In genomic region chr2:197915548-197916265, GRCh38 we compare ENCODE assay signal across 15 cellular contexts.
DNase-seq lines count a peak whose midpoint lies in the region; ATAC-seq, FAIRE-seq and TF ChIP-seq lines count a peak whose summit lies in the region.
"Had no signal": no experiment of that assay in that cellular context is flagged by ENCODE, and none has a peak within 500 bp of the region (broad histone marks: within the 10 kb centered on the region; RNA-seq: fewer than 3 reads in every experiment).

No MANE protein-coding gene starts in this region.

- H3K27me3 ChIP-seq in bronchial epithelial cell (ENCODE audit: control insufficient read depth, insufficient read depth, low read length) (no peaks in the 10 kb centered on the region), left lung (no peaks in the 10 kb centered on the region)
- H3K27me3 ChIP-seq: gastrocnemius medialis, SJCRH30 had no signal

- no peak for FAIRE-seq in bronchial epithelial cell (lab: Jason Lieb, UNC)

- H3K27ac ChIP-seq in left lung: peak overlapping the region in 1 of 2 donors; percentile 54
- H3K27ac ChIP-seq: SJCRH30 had no signal

- peaks cover 0 to 9% of the 10 kb centered on the region in 2 donors for H3K4me1 ChIP-seq in left lung

- H3K4me3 ChIP-seq in AG10803 (ENCODE audit: low read length) (no peak overlapping the region), bronchial epithelial cell (ENCODE audit: low read depth, low read length) (no peak overlapping the region), left lung (no peak overlapping the region)
- H3K4me3 ChIP-seq: gastrocnemius medialis, SJCRH30 had no signal

- intact Hi-C loops in left lung (cut with DNase I): no loop called here

- DNase-seq in AG10803 (ENCODE audit: low read depth) (peak; percentile 93), LHCN-M2 (ENCODE audit: low read depth) (peak; percentile 56), bronchial epithelial cell (ENCODE audit: low read depth) (peak; percentile 20), left lung (no peak), iPS-NIHi7 (ENCODE audit: extremely low spot score) (no peak)
- no peak for DNase-seq in stimulated activated CD4-positive, alpha-beta T cell treated with anti-CD3 and anti-CD28 coated beads, Interleukin-2, amount 100 ng/mL, for 24 hours
- DNase-seq: activated CD4-positive, CD25-positive, alpha-beta regulatory T cell treated with anti-CD3 and anti-CD28 coated beads, Interleukin-2, amount 50 U/mL, for 72 hours; caudate nucleus; gastrocnemius medialis; NCI-H1092; NCI-H526; occipital lobe; SJCRH30 had no signal

- H3K36me3 ChIP-seq in bronchial epithelial cell (ENCODE audit: control insufficient read depth, insufficient read depth, low read length): no peaks in the 10 kb centered on the region
- no peaks in the 10 kb centered on the region for H3K36me3 ChIP-seq in left lung
- H3K36me3 ChIP-seq: gastrocnemius medialis, SJCRH30 had no signal

- TF ChIP-seq CTCF in AG10803 (conservative IDR thresholded peaks at IDR 0.05; ENCODE audit: low read length): no peak
- TF ChIP-seq CTCF in bronchial epithelial cell (IDR thresholded peaks at IDR 0.05; ENCODE audit: insufficient read depth, low read length, severe bottlenecking): no peak
- TF ChIP-seq CTCF in left lung (IDR thresholded peaks at IDR 0.05): no peak

- ATAC-seq in left lung (peak; percentile 41), GM18511 (IDR thresholded peaks at IDR 0.05; ENCODE audit: unreplicated experiment) (no peak), GM19452 (IDR thresholded peaks at IDR 0.05; ENCODE audit: unreplicated experiment) (no peak)

- H3K9me3 ChIP-seq in left lung: no peaks in the 10 kb centered on the region
- H3K9me3 ChIP-seq: gastrocnemius medialis, SJCRH30 had no signal

Comparison
In these comparisons a context has a peak if more than half of its experiments do, and no peak if none do; other contexts are left out.
1. DNase-seq: peak in AG10803 (single experiment), LHCN-M2 (single experiment) and bronchial epithelial cell (single experiment); none in left lung (0 of 2), iPS-NIHi7 (single experiment) and stimulated activated CD4-positive, alpha-beta T cell treated with anti-CD3 and anti-CD28 coated beads, Interleukin-2, amount 100 ng/mL, for 24 hours (0 of 2).